Comparison of ENCODE assay signal across 20 cellular contexts in genomic region chr6:99879431-99879830, GRCh38.
"Had no signal": no experiment of that assay in that cellular context is flagged by ENCODE, and none has a peak within 500 bp of the region (broad histone marks: within the 10 kb centered on the region; RNA-seq: fewer than 3 reads in every experiment).

No MANE protein-coding gene starts in this region.

- H3K27me3 ChIP-seq: esophagus muscularis mucosa, gastrocnemius medialis, ovary, stomach, transverse colon had no signal

- H3K9me3 ChIP-seq: esophagus muscularis mucosa, gastrocnemius medialis, heart right ventricle, ovary, stomach, thoracic aorta, transverse colon had no signal

- H3K4me3 ChIP-seq: esophagus muscularis mucosa, gastrocnemius medialis, heart right ventricle, ovary, stomach, thoracic aorta, transverse colon had no signal

- H3K27ac ChIP-seq: epithelial cell of prostate, esophagus muscularis mucosa, gastrocnemius medialis, heart right ventricle, ovary, stomach, thoracic aorta, transverse colon had no signal

- FAIRE-seq: colon, islet of Langerhans had no signal

- H3K4me1 ChIP-seq: esophagus muscularis mucosa, gastrocnemius medialis, heart right ventricle, stomach, transverse colon had no signal

- DNase-seq: effector memory CD8-positive, alpha-beta T cell; gastrocnemius medialis; heart right ventricle; hypothalamus; kidney glomerular epithelial cell; mesendoderm; natural killer cell; nucleus accumbens; ovary; right cardiac atrium; stimulated activated CD4-positive, alpha-beta T cell treated with anti-CD3 and anti-CD28 coated beads, Interleukin-2, amount 100 ng/mL, for 24 hours; stimulated activated naive CD4-positive, alpha-beta T cell; stomach; substantia nigra; transverse colon had no signal

- H3K36me3 ChIP-seq: esophagus muscularis mucosa, gastrocnemius medialis, heart right ventricle, ovary, stomach, thoracic aorta, transverse colon had no signal

- ATAC-seq: effector memory CD8-positive, alpha-beta T cell; gastrocnemius medialis; heart right ventricle; natural killer cell; right cardiac atrium had no signal
